ENCODE assay signal across 32 cellular contexts in genomic region chr1:241841661-241842060, GRCh38. TPM values are rescaled to one million over a fixed set of nuclear protein-coding genes. Genes with fewer than 3 reads are reported as not detected.
A peak's percentile ranks its signal among the peaks of the same experiment; 100 is the strongest.
DNase-seq lines count a peak whose midpoint lies in the region; ATAC-seq and TF ChIP-seq lines count a peak whose summit lies in the region.
"Had no signal": no experiment of that assay in that cellular context is flagged by ENCODE, and none has a peak within 500 bp of the region (broad histone marks: within the 10 kb centered on the region; RNA-seq: fewer than 3 reads in every experiment).

No MANE protein-coding gene starts in this region.

- H3K4me1 ChIP-seq in IMR-90 (ENCODE audit: control insufficient read depth, insufficient read depth, low read length): peaks cover 14% of the 10 kb centered on the region
- H3K4me1 ChIP-seq: adrenal gland, body of pancreas, left lung, psoas muscle, tibial artery, vagina had no signal

- H4K91ac ChIP-seq in IMR-90 (ENCODE audit: insufficient read depth, low read depth, low read length): no peak overlapping the region

- TF ChIP-seq RAD21 in IMR-90 (IDR thresholded peaks at IDR 0.05; ENCODE audit: low read length): no peak

- H3K79me1 ChIP-seq in IMR-90 (ENCODE audit: low read depth in 1 of 2, low read length in 2 of 2): no peaks in the 10 kb centered on the region

- TF ChIP-seq CTCF in IMR-90 (conservative IDR thresholded peaks at IDR 0.05; ENCODE audit: low read depth, low read length) (no peak), osteocyte (IDR thresholded peaks at IDR 0.05) (no peak)

- no peak overlapping the region for H3K4me3 Mint-ChIP-seq in activated T-cell treated with anti-CD3 and anti-CD28 coated beads, Interleukin-2, amount 50 U/mL, for 72 hours
- no peak overlapping the region for H3K4me3 Mint-ChIP-seq in osteocyte (ENCODE audit: unreplicated experiment)
- H3K4me3 Mint-ChIP-seq: activated CD8-positive, alpha-beta T cell treated with anti-CD3 and anti-CD28 coated beads for 36 hours; activated naive CD4-positive, alpha-beta T cell treated with anti-CD3 and anti-CD28 coated beads, Interleukin-2, amount 10 ng/mL, durations not matched to agents 7 days and 5 days; activated T-helper 17 cell treated with anti-CD3 and anti-CD28 coated beads, Interleukin-2, amount 50 U/mL, for 72 hours; B cell; CD8-positive, alpha-beta T cell; endodermal cell had no signal

- peak overlapping the region; percentile 24; the same call in 1 of the 2 replicates for H4K5ac ChIP-seq in IMR-90 (ENCODE audit: low read depth, low read length)

- peak overlapping the region; percentile 67 for H2BK20ac ChIP-seq in IMR-90 (ENCODE audit: low read depth, low read length)

- H3K9ac ChIP-seq in IMR-90 (ENCODE audit: low read depth, low read length): no peak overlapping the region

- peak overlapping the region; percentile 29 to 83; a peak in 2 of 4 replicates for H4K8ac ChIP-seq in IMR-90 (ENCODE audit: low read depth in 2 of 2, low read length in 2 of 2)

- H3K27ac ChIP-seq in IMR-90 (ENCODE audit: insufficient read depth, low read length): no peak overlapping the region
- H3K27ac ChIP-seq: adrenal gland, body of pancreas, left lung, PC-9, psoas muscle, tibial artery, vagina had no signal

- intact Hi-C loops in IMR-90 (cut with micrococcal nuclease): no loop called here

- H3K9me3 Mint-ChIP-seq in activated T-cell treated with anti-CD3 and anti-CD28 coated beads, Interleukin-2, amount 50 U/mL, for 72 hours: no peaks in the 10 kb centered on the region
- no peaks in the 10 kb centered on the region for H3K9me3 Mint-ChIP-seq in osteocyte (ENCODE audit: unreplicated experiment)
- H3K9me3 Mint-ChIP-seq: activated CD8-positive, alpha-beta T cell treated with anti-CD3 and anti-CD28 coated beads for 36 hours; activated naive CD4-positive, alpha-beta T cell treated with anti-CD3 and anti-CD28 coated beads, Interleukin-2, amount 10 ng/mL, durations not matched to agents 7 days and 5 days; activated T-helper 17 cell treated with anti-CD3 and anti-CD28 coated beads, Interleukin-2, amount 50 U/mL, for 72 hours; CD8-positive, alpha-beta T cell; endodermal cell had no signal

- H3K23ac ChIP-seq in IMR-90 (ENCODE audit: low read depth, low read length): no peak overlapping the region

- no CpG with 5 or more reads among the region's 3 CpGs for WGBS in IMR-90 (ENCODE audit: extremely low coverage in 2 of 2, insufficient read length in 1 of 2), 2 experiments

- POLR2A ChIA-PET in IMR-90 (lab: Charles Lee; ENCODE audit: unreplicated experiment): interaction anchor here (1.0 kb wide), 1 partner anchor 201 kb away, joined by 13 read pairs; the partner anchor contains the start of genes CHML and OPN3

- no peak overlapping the region for H2AFZ ChIP-seq in IMR-90 (replicated peaks; ENCODE audit: low read length, poor library complexity)
- H2AFZ ChIP-seq: PC-9 had no signal

- H3K56ac ChIP-seq in IMR-90 (ENCODE audit: extremely low read depth, insufficient read depth, low read length): no peak overlapping the region

- DNase-seq in DMS153 treated with DMSO at 0.1 percent for 48 hours (lab: John Stamatoyannopoulos, UW; ENCODE audit: unreplicated experiment) (peak; percentile 41), IMR-90 (no peak), NCI-H2107 (lab: John Stamatoyannopoulos, UW) (peak; percentile 77), RPMI7951 (ENCODE audit: low read depth) (peak; percentile 32), NCI-H2196 (lab: John Stamatoyannopoulos, UW; ENCODE audit: unreplicated experiment) (no peak), osteocyte (ENCODE audit: extremely low spot score, unreplicated experiment) (no peak)
- no peak for DNase-seq in activated T-cell treated with anti-CD3 and anti-CD28 coated beads, Interleukin-2, amount 50 U/mL, for 72 hours
- DNase-seq in stimulated activated CD4-positive, alpha-beta T cell treated with anti-CD3 and anti-CD28 coated beads, Interleukin-2, amount 100 ng/mL, for 24 hours: no peak
- DNase-seq: activated CD4-positive, alpha-beta T cell treated with anti-CD3 and anti-CD28 coated beads for 1 hour; activated CD8-positive, alpha-beta T cell treated with anti-CD3 and anti-CD28 coated beads for 36 hours; activated naive CD4-positive, alpha-beta T cell treated with anti-CD3 and anti-CD28 coated beads, Interleukin-2, amount 10 ng/mL, durations not matched to agents 7 days and 5 days; adrenal gland; body of pancreas; CD8-positive, alpha-beta T cell; dermis blood vessel endothelial cell; endodermal cell; islet precursor cell; left lung; mesendoderm; NCI-H1048; NCI-H446 treated with DMSO at 0.1 percent for 48 hours; PC-9; psoas muscle; Right ventricle myocardium superior; stimulated activated CD4-positive, alpha-beta T cell treated with anti-CD3 and anti-CD28 coated beads, Interleukin-4, amount 100 ng/mL, for 24 hours; tibial artery had no signal

- H3K4me2 ChIP-seq in IMR-90 (ENCODE audit: low read depth, low read length): no peak overlapping the region; the same call in 1 of the 2 replicates
- H3K4me2 ChIP-seq: PC-9 had no signal

- ATAC-seq in IMR-90 (ENCODE audit: low read depth): no peak
- no peak for ATAC-seq in activated T-cell treated with anti-CD3 and anti-CD28 coated beads, Interleukin-2, amount 50 U/mL, for 72 hours (replicated peaks in 1 of 2)
- ATAC-seq: activated CD8-positive, alpha-beta T cell treated with anti-CD3 and anti-CD28 coated beads for 36 hours; activated T-helper 17 cell treated with anti-CD3 and anti-CD28 coated beads, Interleukin-2, amount 50 U/mL, for 72 hours; body of pancreas; CD8-positive, alpha-beta T cell; GM12878; K562; left lung; sciatic nerve had no signal

- H3K9me1 ChIP-seq in IMR-90 (ENCODE audit: insufficient read depth, low read length): peaks cover 7% of the 10 kb centered on the region

- no peaks in the 10 kb centered on the region for H3K36me3 Mint-ChIP-seq in activated T-cell treated with anti-CD3 and anti-CD28 coated beads, Interleukin-2, amount 50 U/mL, for 72 hours (ENCODE audit: insufficient read depth in 2 of 2)
- H3K36me3 Mint-ChIP-seq in osteocyte (ENCODE audit: unreplicated experiment): no peaks in the 10 kb centered on the region
- H3K36me3 Mint-ChIP-seq: activated naive CD4-positive, alpha-beta T cell treated with anti-CD3 and anti-CD28 coated beads, Interleukin-2, amount 10 ng/mL, durations not matched to agents 7 days and 5 days; CD8-positive, alpha-beta T cell had no signal

- H3K4me3 ChIP-seq in IMR-90 (ENCODE audit: insufficient read depth, low read depth, low read length): no peak overlapping the region
- H3K4me3 ChIP-seq: adrenal gland, body of pancreas, GM12878, K562, left lung, PC-9, psoas muscle, tibial artery, vagina had no signal

- no peak overlapping the region; the same call in 1 of the 2 replicates for H2AK5ac ChIP-seq in IMR-90 (ENCODE audit: low read depth, low read length)

- H4K20me1 ChIP-seq in IMR-90 (ENCODE audit: insufficient read depth, low read length): peaks cover 2% of the 10 kb centered on the region; the same call in 1 of the 2 replicates

- H3K18ac ChIP-seq in IMR-90 (ENCODE audit: low read depth, low read length): peak overlapping the region; percentile 77; the same call in 1 of the 2 replicates

- no peaks in the 10 kb centered on the region for H3K27me3 ChIP-seq in IMR-90 (ENCODE audit: control insufficient read depth, insufficient read depth, low read length)
- H3K27me3 ChIP-seq: adrenal gland, body of pancreas, left lung, tibial artery, vagina had no signal

- CTCF ChIA-PET in IMR-90 (lab: Yijun Ruan, JAX): interaction anchor here (0.6 to 1.8 kb wide), 4 partner anchors 16 to 314 kb away, joined by 3 to 8 read pairs (median 3); no protein-coding TSS in a partner anchor

- peaks cover 10% of the 10 kb centered on the region for H3K4me1 Mint-ChIP-seq in activated T-cell treated with anti-CD3 and anti-CD28 coated beads, Interleukin-2, amount 50 U/mL, for 72 hours (ENCODE audit: low read depth)
- H3K4me1 Mint-ChIP-seq in osteocyte (ENCODE audit: unreplicated experiment): peaks cover 13% of the 10 kb centered on the region
- H3K4me1 Mint-ChIP-seq: endodermal cell had no signal

- in situ Hi-C loops in IMR-90 (cut with MboI; ENCODE audit: low sequenced_read_pairs): no loop called here

- peak overlapping the region; percentile 97; the same call in 2 of the 3 replicates for H2BK15ac ChIP-seq in IMR-90 (ENCODE audit: low read depth, low read length)

- H3K27ac Mint-ChIP-seq in activated T-cell treated with anti-CD3 and anti-CD28 coated beads, Interleukin-2, amount 50 U/mL, for 72 hours: no peak overlapping the region
- H3K27ac Mint-ChIP-seq in osteocyte (ENCODE audit: unreplicated experiment): no peak overlapping the region
- H3K27ac Mint-ChIP-seq: activated CD8-positive, alpha-beta T cell treated with anti-CD3 and anti-CD28 coated beads for 36 hours; activated naive CD4-positive, alpha-beta T cell treated with anti-CD3 and anti-CD28 coated beads, Interleukin-2, amount 10 ng/mL, durations not matched to agents 7 days and 5 days; activated T-helper 17 cell treated with anti-CD3 and anti-CD28 coated beads, Interleukin-2, amount 50 U/mL, for 72 hours; B cell; CD8-positive, alpha-beta T cell; endodermal cell had no signal

- peak overlapping the region; percentile 97 for H2BK5ac ChIP-seq in IMR-90 (ENCODE audit: low read depth, low read length, poor library complexity, severe bottlenecking)

- TF ChIP-seq POLR2A in IMR-90 (IDR thresholded peaks at IDR 0.05; ENCODE audit: low read depth, low read length): no peak

- H3K9me3 ChIP-seq in IMR-90 (ENCODE audit: control insufficient read depth, insufficient read depth, low read length): no peaks in the 10 kb centered on the region
- H3K9me3 ChIP-seq: adrenal gland, body of pancreas, left lung, psoas muscle, tibial artery, vagina had no signal

- no TSS peak for BruUV-seq in IMR-90 (replicated peaks; lab: Mats Ljungman, UMichigan)

- H3K14ac ChIP-seq in IMR-90 (replicated peaks; ENCODE audit: low read depth, low read length): peak overlapping the region; percentile 26; the same call in 1 of the 2 replicates

- no peaks in the 10 kb centered on the region for H3K36me3 ChIP-seq in IMR-90 (ENCODE audit: control insufficient read depth, insufficient read depth, low read length)
- H3K36me3 ChIP-seq: adrenal gland, left lung, tibial artery, vagina had no signal

- H2AK9ac ChIP-seq in IMR-90 (replicated peaks; ENCODE audit: low read depth, low read length, poor library complexity): no peak overlapping the region

- peak overlapping the region; percentile 88; the same call in 1 of the 2 replicates for H3K4ac ChIP-seq in IMR-90 (ENCODE audit: low read depth, low read length)

- H3K27me3 Mint-ChIP-seq in activated T-cell treated with anti-CD3 and anti-CD28 coated beads, Interleukin-2, amount 50 U/mL, for 72 hours (ENCODE audit: low read depth): peaks cover 15% of the 10 kb centered on the region
- H3K27me3 Mint-ChIP-seq in osteocyte (ENCODE audit: unreplicated experiment): peaks cover 8% of the 10 kb centered on the region
- H3K27me3 Mint-ChIP-seq: B cell had no signal

- dilution Hi-C loops in IMR-90 (cut with HindIII; ENCODE audit: low sequenced_read_pairs, unreplicated experiment): no loop called here

- peak overlapping the region; percentile 58 for H2BK120ac ChIP-seq in IMR-90 (ENCODE audit: low read depth, low read length)

RNA-seq across cellular contexts. Expression of gene EXO1, which starts 6.3 kb away (rescaled TPM):
- total RNA-seq in IMR-90 (2012; rRNA removed) (12.9 and 18.9 TPM in 2 replicates), osteocyte (3.4 and 3.9 TPM in 2 replicates)
- 3.9 and 5.1 TPM in 2 replicates for polyA plus RNA-seq in IMR-90 (2012; rRNA removed)
- polyA plus RNA-seq in IMR-90 (2012; cell fraction: cytosol; rRNA removed): 1.7 and 2.8 TPM in 2 replicates
- 1.7 and 4.0 TPM in 2 replicates for polyA plus RNA-seq in IMR-90 (2012; cell fraction: nucleus; rRNA removed; ENCODE audit: low replicate concordance)
- total RNA-seq in RPMI7951 (2014; rRNA removed; shearing (Covaris generic)): 23.4 and 29.9 TPM in 2 replicates
- total RNA-seq in activated T-cell treated with anti-CD3 and anti-CD28 coated beads, Interleukin-2, amount 50 U/mL, for 72 hours: 10 to 100 TPM; 42.1 to 56.2 TPM
- total RNA-seq: body of pancreas had no signal

Comparison
In these comparisons a context has a peak if more than half of its experiments do, and no peak if none do; other contexts are left out.
1. DNase-seq: peak in DMS153 treated with DMSO at 0.1 percent for 48 hours (single experiment), NCI-H2107 (single experiment) and RPMI7951 (single experiment); none in IMR-90 (single experiment), activated T-cell treated with anti-CD3 and anti-CD28 coated beads, Interleukin-2, amount 50 U/mL, for 72 hours (0 of 2), NCI-H2196 (single experiment), stimulated activated CD4-positive, alpha-beta T cell treated with anti-CD3 and anti-CD28 coated beads, Interleukin-2, amount 100 ng/mL, for 24 hours (0 of 2) and osteocyte (single experiment).